ENCODE assay signal across 18 cellular contexts in the genomic region with DNA sequence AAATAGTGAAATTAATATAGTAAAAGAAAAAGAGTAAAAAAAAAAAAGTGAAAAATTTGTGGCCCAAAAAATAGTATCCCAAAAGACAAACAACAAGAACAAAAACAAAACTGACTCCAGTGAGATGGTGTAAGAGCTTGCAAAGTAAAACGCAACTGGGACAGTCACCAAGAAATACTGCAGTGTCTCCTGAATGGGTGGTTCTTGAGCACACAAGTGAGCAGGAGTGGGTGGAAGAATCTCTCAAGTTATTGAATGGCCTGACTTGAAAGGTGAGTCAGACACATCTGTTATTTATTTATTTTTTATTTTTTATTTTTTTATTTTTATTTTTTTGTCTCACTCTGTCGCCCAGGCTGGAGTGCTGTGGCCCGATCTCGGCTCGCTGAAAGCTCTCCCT. TPM values are rescaled to one million over a fixed set of nuclear protein-coding genes. Genes with fewer than 3 reads are reported as not detected.
DNase-seq lines count a peak whose midpoint lies in the region; ATAC-seq and TF ChIP-seq lines count a peak whose summit lies in the region.
"Had no signal": no experiment of that assay in that cellular context is flagged by ENCODE, and none has a peak within 500 bp of the region (broad histone marks: within the 10 kb centered on the region; RNA-seq: fewer than 3 reads in every experiment).

No MANE protein-coding gene starts in this region.

- H3K4me2 ChIP-seq in BLaER1 treated with 17β-estradiol and CSF1 and Interleukin-3, amounts not matched to agents 10 nM and 100 nM, result peak overlapping the region in 5 of 11 experiments; percentile 74 to 93 (median 87); a peak in 7 of 22 replicates

- no peak overlapping the region for H3K27ac ChIP-seq in BLaER1 treated with 17β-estradiol and CSF1 and Interleukin-3, amounts not matched to agents 10 nM and 100 nM
- no peak overlapping the region for H3K27ac ChIP-seq in naive thymus-derived CD4-positive, alpha-beta T cell (ENCODE audit: low read depth, low read length)
- H3K27ac ChIP-seq: suprapubic skin had no signal

- POLR2A ChIA-PET in naive thymus-derived CD4-positive, alpha-beta T cell (lab: Charles Lee), result interaction anchor here (0.6 to 0.7 kb wide), 2 partner anchors 10 to 70 kb away, joined by 3 to 4 read pairs; partner anchors contain the start of gene ZNF708

- no peaks in the 10 kb centered on the region for H3K27me3 ChIP-seq in BLaER1 treated with 17β-estradiol and CSF1 and Interleukin-3, amounts not matched to agents 10 nM and 100 nM
- H3K27me3 ChIP-seq in naive thymus-derived CD4-positive, alpha-beta T cell (ENCODE audit: control insufficient read depth in 2 of 2, insufficient read depth in 2 of 2, low read length in 2 of 2), result no peaks in the 10 kb centered on the region
- H3K27me3 ChIP-seq: adrenal gland, suprapubic skin had no signal

- H3K4me1 ChIP-seq in BLaER1 treated with 17β-estradiol and CSF1 and Interleukin-3, amounts not matched to agents 10 nM and 100 nM, result peaks cover 0 to 10% (median 9%) of the 10 kb centered on the region in 10 experiments; a peak in 11 of 20 replicates
- peaks cover 6 to 11% of the 10 kb centered on the region in 2 donors for H3K4me1 ChIP-seq in naive thymus-derived CD4-positive, alpha-beta T cell (ENCODE audit: control insufficient read depth in 2 of 2, insufficient read depth in 2 of 2, low read length in 2 of 2)

- H3K9ac ChIP-seq in BLaER1 treated with 17β-estradiol and CSF1 and Interleukin-3, amounts not matched to agents 10 nM and 100 nM, result no peak overlapping the region

- ATAC-seq in naive thymus-derived CD4-positive, alpha-beta T cell, result no peak
- ATAC-seq in HG02981 (IDR thresholded peaks at IDR 0.05; ENCODE audit: unreplicated experiment), result no peak

- H3K27me3 Mint-ChIP-seq in HFFc6 (ENCODE audit: insufficient read depth), result peaks cover 2% of the 10 kb centered on the region
- no peaks in the 10 kb centered on the region for H3K27me3 Mint-ChIP-seq in naive thymus-derived CD4-positive, alpha-beta T cell

- H3K36me3 ChIP-seq in BLaER1 treated with 17β-estradiol and CSF1 and Interleukin-3, amounts not matched to agents 10 nM and 100 nM, result peaks cover 55 to 62% (median 57%) of the 10 kb centered on the region in 11 experiments
- H3K36me3 ChIP-seq in naive thymus-derived CD4-positive, alpha-beta T cell (ENCODE audit: control insufficient read depth in 2 of 3, insufficient read depth in 3 of 3, low read length in 3 of 3), result peaks cover 0 to 48% (median 0%) of the 10 kb centered on the region in 3 experiments
- H3K36me3 ChIP-seq: adrenal gland had no signal

- no peak for DNase-seq in HFFc6
- peak; percentile 4 for DNase-seq in choroid plexus epithelial cell (ENCODE audit: low read depth)
- no peak for DNase-seq in naive thymus-derived CD4-positive, alpha-beta T cell
- DNase-seq in DMS153 treated with DMSO at 0.1 percent for 48 hours (lab: John Stamatoyannopoulos, UW; ENCODE audit: unreplicated experiment), result no peak
- DNase-seq in posterior cingulate gyrus, result no peak
- DNase-seq: activated CD8-positive, alpha-beta memory T cell treated with anti-CD3 and anti-CD28 coated beads, Interleukin-2, amount 50 U/mL, for 48 hours; adrenal gland; DMS53; MM.1S; NCI-H1930; NCI-H446 treated with DMSO at 0.1 percent for 48 hours; SHP77 treated with DMSO at 0.1 percent for 48 hours; stimulated activated CD4-positive, alpha-beta T cell treated with anti-CD3 and anti-CD28 coated beads, Interleukin-2, amount 100 ng/mL, for 48 hours; stimulated activated CD8-positive, alpha-beta memory T cell treated with anti-CD3 and anti-CD28 coated beads, Interleukin-4, amount 100 ng/mL, for 48 hours had no signal

- H3K9me3 Mint-ChIP-seq in HFFc6, result peaks cover 37% of the 10 kb centered on the region
- H3K9me3 Mint-ChIP-seq in naive thymus-derived CD4-positive, alpha-beta T cell, result peaks cover 0 to 62% (median 22%) of the 10 kb centered on the region in 11 donors

- H4K20me1 ChIP-seq in BLaER1 treated with 17β-estradiol and CSF1 and Interleukin-3, amounts not matched to agents 10 nM and 100 nM, result no peaks in the 10 kb centered on the region; a peak in 1 of 22 replicates

- peaks cover 81 to 88% (median 85%) of the 10 kb centered on the region in 11 experiments for H3K9me3 ChIP-seq in BLaER1 treated with 17β-estradiol and CSF1 and Interleukin-3, amounts not matched to agents 10 nM and 100 nM (replicated peaks in 1 of 11)
- H3K9me3 ChIP-seq in naive thymus-derived CD4-positive, alpha-beta T cell (ENCODE audit: control insufficient read depth in 2 of 3, low read length in 3 of 3), result peaks cover 0 to 26% (median 0%) of the 10 kb centered on the region in 3 experiments
- H3K9me3 ChIP-seq: adrenal gland, suprapubic skin had no signal

- TF ChIP-seq CTCF in HFFc6 (IDR thresholded peaks at IDR 0.05) (no peak), choroid plexus epithelial cell (conservative IDR thresholded peaks at IDR 0.05; ENCODE audit: low read depth, low read length) (no peak)

- peaks cover 56% of the 10 kb centered on the region for H3K36me3 Mint-ChIP-seq in HFFc6 (ENCODE audit: low read depth)
- peaks cover 24 to 59% (median 55%) of the 10 kb centered on the region in 5 donors for H3K36me3 Mint-ChIP-seq in naive thymus-derived CD4-positive, alpha-beta T cell

- H3K4me1 Mint-ChIP-seq in HFFc6 (ENCODE audit: low read depth), result peaks cover 16% of the 10 kb centered on the region; the same call in 1 of the 2 replicates
- H3K4me1 Mint-ChIP-seq in naive thymus-derived CD4-positive, alpha-beta T cell, result peaks cover 19 to 64% (median 41%) of the 10 kb centered on the region in 7 donors

- intact Hi-C loops in naive thymus-derived CD4-positive, alpha-beta T cell (cut with micrococcal nuclease), result loop anchor here (5.0 to 10.0 kb wide), 5 partner anchors 257 to 1234 kb away; partner anchors contain the start of genes ZNF257 (in 1 of the 2), ZNF431 (in 1 of the 2), ZNF486 (in 1 of the 2) and ZNF66 (in 1 of the 2)
- intact Hi-C loops in posterior cingulate gyrus (cut with DNase I), result no loop called here

- no peak overlapping the region for H3K27ac Mint-ChIP-seq in HFFc6
- H3K27ac Mint-ChIP-seq in naive thymus-derived CD4-positive, alpha-beta T cell, result peak overlapping the region in 1 of 9 donors; percentile 50
- H3K27ac Mint-ChIP-seq: T-helper 2 cell treated with Interferon-gamma antibody and Interleukin-4, amounts not matched to agents 5 μg/mL and 100 μg/mL, for 36 hours had no signal

- H3K4me3 ChIP-seq in BLaER1 treated with 17β-estradiol and CSF1 and Interleukin-3, amounts not matched to agents 10 nM and 100 nM, result peak overlapping the region in 9 of 10 experiments; percentile 73 to 94 (median 88); a peak in 14 of 20 replicates
- H3K4me3 ChIP-seq in choroid plexus epithelial cell (ENCODE audit: low read depth, low read length), result no peak overlapping the region
- no peak overlapping the region for H3K4me3 ChIP-seq in naive thymus-derived CD4-positive, alpha-beta T cell (ENCODE audit: low read length)

- H3K4me3 Mint-ChIP-seq in HFFc6, result 0 out of 2 replicates have a peak overlapping the region, but pooled peaks have one; percentile 13
- H3K4me3 Mint-ChIP-seq in naive thymus-derived CD4-positive, alpha-beta T cell, result peak overlapping the region in 8 of 10 donors; percentile 35 to 97 (median 77)

- CTCF ChIA-PET in naive thymus-derived CD4-positive, alpha-beta T cell (lab: Charles Lee), result interaction anchor here (0.6 kb wide), 1 partner anchor 179 kb away, joined by 4 read pairs; no protein-coding TSS in a partner anchor

RNA-seq across cellular contexts. Expression of gene ZNF493, which starts 1.9 kb away (rescaled TPM):
- total RNA-seq in HFFc6 (2021; fragmentation: NEBNext Ultra II Directional; extraction: Animal tissue kit (Norgen Biotek cat#: 25700)), result 1 to 10 TPM; 4.1 to 5.1 (median 4.3) TPM
- total RNA-seq in naive thymus-derived CD4-positive, alpha-beta T cell, result 10 to 100 TPM; 19.7 to 78.3 (median 34.6) TPM
- polyA plus RNA-seq in naive thymus-derived CD4-positive, alpha-beta T cell, result 10 to 100 TPM; 28.5 to 34.8 TPM

RNA-seq across cellular contexts. Expression of gene ZNF738, which starts 40.1 kb away (rescaled TPM):
- total RNA-seq in HFFc6 (2021; fragmentation: NEBNext Ultra II Directional; extraction: Animal tissue kit (Norgen Biotek cat#: 25700)), result 1 to 10 TPM; 4.2 to 6.7 (median 4.9) TPM
- 10 to 100 TPM in 1 of 5 experiments, 1 to 10 TPM in 4; 6.4 to 11.4 (median 9.8) TPM for total RNA-seq in naive thymus-derived CD4-positive, alpha-beta T cell
- 1 to 10 TPM; 2.6 to 4.2 TPM for polyA plus RNA-seq in naive thymus-derived CD4-positive, alpha-beta T cell

Comparison
In these comparisons a context has a peak if more than half of its experiments do, and no peak if none do; other contexts are left out.
1. H3K4me3 ChIP-seq: peak in BLaER1 treated with 17β-estradiol and CSF1 and Interleukin-3, amounts not matched to agents 10 nM and 100 nM (9 of 10); none in choroid plexus epithelial cell (single experiment) and naive thymus-derived CD4-positive, alpha-beta T cell (single experiment).